8 cellular contexts compared by ENCODE assay signal in the genomic region with DNA sequence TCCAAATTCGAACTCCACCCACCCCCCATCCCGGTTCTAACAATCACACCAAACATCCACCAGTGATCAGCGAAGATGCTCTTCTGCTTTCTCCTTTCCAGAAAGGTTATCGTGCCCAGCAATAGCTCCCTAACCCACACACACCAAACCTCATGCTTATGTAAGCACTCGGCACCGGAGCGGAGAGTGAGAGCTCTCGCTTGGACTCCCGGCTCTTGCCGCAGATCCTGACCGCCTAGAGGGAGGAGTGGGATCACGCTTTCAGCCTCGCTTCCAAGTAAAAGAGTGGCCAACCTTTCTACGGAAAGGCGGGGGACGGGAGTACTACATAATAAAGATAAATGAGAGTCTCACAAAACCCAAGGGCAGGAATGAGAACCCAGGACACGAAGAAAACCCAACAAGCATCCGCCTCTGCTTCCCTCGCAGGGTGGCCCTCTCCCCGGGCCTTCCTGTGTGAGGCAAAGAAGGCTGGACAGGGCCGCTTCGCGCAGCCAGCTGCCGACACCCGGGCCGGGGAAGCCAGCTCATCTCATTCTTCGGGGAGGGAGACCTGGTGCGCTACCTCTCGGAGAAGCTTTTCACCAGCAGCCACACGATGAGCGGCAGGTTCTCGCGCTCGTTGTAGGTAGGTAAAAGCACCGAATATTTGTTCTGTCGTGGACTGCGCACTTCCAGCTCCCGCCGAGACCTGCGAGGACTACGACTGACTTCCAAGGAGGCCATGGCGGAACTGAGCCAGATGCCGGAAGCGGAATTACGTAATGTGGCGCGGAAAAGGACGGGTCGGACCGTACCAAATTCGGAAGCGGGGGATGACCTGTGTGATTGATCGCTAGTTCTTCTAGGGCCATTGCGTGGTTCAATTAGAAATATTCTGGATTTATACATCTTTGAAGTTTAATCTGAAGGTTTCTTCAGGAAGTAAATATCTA. TPM values are rescaled to one million over a fixed set of nuclear protein-coding genes. Genes with fewer than 3 reads are reported as not detected.
DNase-seq lines count a peak whose midpoint lies in the region; ATAC-seq and TF ChIP-seq lines count a peak whose summit lies in the region.

A gene (minus strand): TSS at position 735 of the 935 bp plus-strand sequence. CDS start 9 bp downstream, at position 726.

- H3K27me3 ChIP-seq in ascending aorta (no peaks in the 10 kb centered on the region), hepatocyte (no peaks in the 10 kb centered on the region)

- H3K4me2 ChIP-seq in hepatocyte: peak within 1 kb of the TSS; percentile 82

- ATAC-seq in GM18499 (IDR thresholded peaks at IDR 0.05; ENCODE audit: insufficient read depth, unreplicated experiment) (peak; percentile 63), HG02884 (IDR thresholded peaks at IDR 0.05; ENCODE audit: unreplicated experiment) (peak; percentile 61)

- peak within 1 kb of the TSS; percentile 72 to 97 for H3K4me3 ChIP-seq in ascending aorta
- H3K4me3 ChIP-seq in hepatocyte: peak within 1 kb of the TSS; percentile 56

- peaks cover 36% of the 10 kb centered on the region for H4K20me1 ChIP-seq in hepatocyte (ENCODE audit: insufficient read depth, poor library complexity, severe bottlenecking)

- TF ChIP-seq CTCF in ascending aorta (IDR thresholded peaks at IDR 0.05) (no peak), hepatocyte (IDR thresholded peaks at IDR 0.05; ENCODE audit: poor library complexity) (no peak)

- peaks cover 1 to 28% of the 10 kb centered on the region in 2 donors for H3K36me3 ChIP-seq in ascending aorta
- H3K36me3 ChIP-seq in hepatocyte (replicated peaks; ENCODE audit: insufficient read depth, low read depth): no peaks in the 10 kb centered on the region

- intact Hi-C loops in ascending aorta (cut with DNase I): loop anchor here (1.0 kb wide), 1 partner anchor 27 kb away; a partner anchor contains a TSS

- H3K4me1 ChIP-seq in ascending aorta (peaks cover 17 to 29% of the 10 kb centered on the region in 2 donors), hepatocyte (ENCODE audit: insufficient read depth) (peaks cover 10% of the 10 kb centered on the region)

- peak within 1 kb of the TSS; percentile 96 for H3K4me3 Mint-ChIP-seq in T-helper 2 cell treated with Interferon-gamma antibody and Interleukin-4, amounts not matched to agents 5 μg/mL and 100 μg/mL, for 36 hours

- peak within 1 kb of the TSS; percentile 72 for H2AFZ ChIP-seq in hepatocyte

- under 1% methylated on average over 54 of the region's 54 CpGs for WGBS in hepatocyte (ENCODE audit: low lambda C conversion rate, missing lambda C conversion rate)

- peak; percentile 88 for DNase-seq in NCI-H1694 treated with DMSO at 0.1 percent for 48 hours (lab: John Stamatoyannopoulos, UW)
- DNase-seq in T-helper 2 cell treated with Interferon-gamma antibody and Interleukin-4, amounts not matched to agents 5 μg/mL and 100 μg/mL, for 36 hours (ENCODE audit: low spot score): peak; percentile 83
- peak; percentile 23 to 92 for DNase-seq in ascending aorta (ENCODE audit: low spot score in 2 of 2)
- DNase-seq in hepatocyte (ENCODE audit: low spot score): peak; percentile 93
- peak; percentile 96 for DNase-seq in retina
- no peak for DNase-seq in cortex of kidney (lab: John Stamatoyannopoulos, UW)

- peaks cover 27% of the 10 kb centered on the region for H3K36me3 Mint-ChIP-seq in T-helper 2 cell treated with Interferon-gamma antibody and Interleukin-4, amounts not matched to agents 5 μg/mL and 100 μg/mL, for 36 hours (ENCODE audit: low read depth)

- H3K27me3 Mint-ChIP-seq in T-helper 2 cell treated with Interferon-gamma antibody and Interleukin-4, amounts not matched to agents 5 μg/mL and 100 μg/mL, for 36 hours (ENCODE audit: low read depth): no peaks in the 10 kb centered on the region

- H3K27ac ChIP-seq in ascending aorta (peak within 1 kb of the TSS; percentile 83 to 86), hepatocyte (peak within 1 kb of the TSS; percentile 79)

- no peaks in the 10 kb centered on the region for H3K9me3 Mint-ChIP-seq in T-helper 2 cell treated with Interferon-gamma antibody and Interleukin-4, amounts not matched to agents 5 μg/mL and 100 μg/mL, for 36 hours

- H3K27ac Mint-ChIP-seq in T-helper 2 cell treated with Interferon-gamma antibody and Interleukin-4, amounts not matched to agents 5 μg/mL and 100 μg/mL, for 36 hours: peak within 1 kb of the TSS; percentile 97

- peaks cover 81% of the 10 kb centered on the region for H3K79me2 ChIP-seq in hepatocyte

- peaks cover 31% of the 10 kb centered on the region for H3K4me1 Mint-ChIP-seq in T-helper 2 cell treated with Interferon-gamma antibody and Interleukin-4, amounts not matched to agents 5 μg/mL and 100 μg/mL, for 36 hours (ENCODE audit: low read depth)

- no peaks in the 10 kb centered on the region for H3K9me2 ChIP-seq in hepatocyte (replicated peaks; ENCODE audit: insufficient read depth)

- H3K9me3 ChIP-seq in ascending aorta: no peaks in the 10 kb centered on the region
- H3K9me3 ChIP-seq in hepatocyte (ENCODE audit: low read depth): no peaks in the 10 kb centered on the region

RNA-seq across cellular contexts. Expression of the gene that starts here (rescaled TPM):
- total RNA-seq in ascending aorta: 37.5 TPM
- 84.3 and 85.0 TPM in 2 replicates for total RNA-seq in hepatocyte
- 72.9 and 77.8 TPM in 2 replicates for polyA plus RNA-seq in hepatocyte
